In the genomic region with DNA sequence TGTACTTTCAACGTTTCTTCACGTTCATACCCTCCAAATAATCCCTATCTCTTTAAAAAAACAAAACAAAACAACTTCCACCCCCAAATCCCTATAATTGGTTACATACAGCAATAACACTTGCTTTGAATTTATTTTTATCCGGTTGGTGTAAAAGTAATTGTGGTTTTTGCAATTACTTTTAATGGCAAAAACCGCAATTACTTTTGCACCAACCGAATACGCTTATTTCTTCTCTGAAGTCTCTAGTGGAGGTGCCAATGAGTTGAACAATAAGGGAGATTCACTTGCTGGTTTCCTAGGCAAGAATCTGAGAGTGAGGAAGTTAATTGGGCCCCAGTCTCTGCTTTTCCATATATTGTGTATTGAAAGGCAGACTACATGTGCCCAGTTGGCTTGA, we compare ENCODE assay signal across 19 cellular contexts.
A peak's percentile ranks its signal among the peaks of the same experiment; 100 is the strongest.
DNase-seq lines count a peak whose midpoint lies in the region; TF ChIP-seq lines count a peak whose summit lies in the region.
"Had no signal": no experiment of that assay in that cellular context is flagged by ENCODE, and none has a peak within 500 bp of the region (broad histone marks: within the 10 kb centered on the region; RNA-seq: fewer than 3 reads in every experiment).

No MANE protein-coding gene starts in this region.

- H3K4me1 Mint-ChIP-seq in brain (peaks cover 52% of the 10 kb centered on the region), mesothelial cell of epicardium (peaks cover 60% of the 10 kb centered on the region)

- in situ Hi-C loops in brain microvascular endothelial cell (cut with HindIII; ENCODE audit: low pct_ligation_motif_present, low sequenced_read_pairs), result no loop called here

- H3K9me3 Mint-ChIP-seq in brain (peaks cover 0 to 12% (median 5%) of the 10 kb centered on the region in 5 experiments), mesothelial cell of epicardium (peaks cover 4% of the 10 kb centered on the region)
- H3K9me3 Mint-ChIP-seq: CD8-positive, alpha-beta T cell had no signal

- TF ChIP-seq CTCF in cardiac muscle cell (IDR thresholded peaks at IDR 0.05; ENCODE audit: low read depth, low read length), result no peak
- TF ChIP-seq CTCF in left ventricle myocardium inferior (IDR thresholded peaks at IDR 0.05; ENCODE audit: borderline replicate concordance), result no peak
- no peak for TF ChIP-seq CTCF in brain (conservative IDR thresholded peaks at IDR 0.05)
- no peak for TF ChIP-seq CTCF in mesothelial cell of epicardium (IDR thresholded peaks at IDR 0.05; ENCODE audit: unreplicated experiment)
- TF ChIP-seq CTCF in brain microvascular endothelial cell (IDR thresholded peaks at IDR 0.05; ENCODE audit: low read depth, low read length, missing control alignments), result no peak

- H3K27ac Mint-ChIP-seq in brain, result peak overlapping the region in 3 of 5 experiments; percentile 33 to 57 (median 55)
- H3K27ac Mint-ChIP-seq in mesothelial cell of epicardium, result peak overlapping the region; percentile 30
- H3K27ac Mint-ChIP-seq: CD8-positive, alpha-beta T cell had no signal

- intact Hi-C loops in left ventricle myocardium inferior (cut with micrococcal nuclease), result no loop called here

- no peaks in the 10 kb centered on the region for H3K36me3 Mint-ChIP-seq in brain
- no peaks in the 10 kb centered on the region for H3K36me3 Mint-ChIP-seq in mesothelial cell of epicardium
- H3K36me3 Mint-ChIP-seq: CD8-positive, alpha-beta T cell had no signal

- no peaks in the 10 kb centered on the region for H3K36me3 ChIP-seq in cardiac muscle cell
- no peaks in the 10 kb centered on the region for H3K36me3 ChIP-seq in left ventricle myocardium inferior
- no peaks in the 10 kb centered on the region for H3K36me3 ChIP-seq in brain microvascular endothelial cell (replicated peaks)

- H3K27ac ChIP-seq in cardiac muscle cell, result peak overlapping the region; percentile 89
- no peak overlapping the region for H3K27ac ChIP-seq in left ventricle myocardium inferior (replicated peaks)
- no peak overlapping the region for H3K27ac ChIP-seq in brain microvascular endothelial cell
- H3K27ac ChIP-seq: HL-60, RWPE1, SK-N-MC had no signal

- H3K4me1 ChIP-seq in cardiac muscle cell (ENCODE audit: low read depth) (peaks cover 58% of the 10 kb centered on the region), left ventricle myocardium inferior (peaks cover 2% of the 10 kb centered on the region)

- H3K4me3 Mint-ChIP-seq in brain (no peak overlapping the region), mesothelial cell of epicardium (no peak overlapping the region)
- H3K4me3 Mint-ChIP-seq: CD8-positive, alpha-beta T cell; H9 had no signal

- DNase-seq in cardiac muscle cell (ENCODE audit: low read depth in 1 of 2, low spot score in 1 of 2), result no peak
- no peak for DNase-seq in left ventricle myocardium inferior
- DNase-seq in mesothelial cell of epicardium (ENCODE audit: low spot score in 2 of 2, unreplicated experiment in 2 of 2), result no peak
- no peak for DNase-seq in brain microvascular endothelial cell
- DNase-seq in GOT3 (lab: John Stamatoyannopoulos, UW), result no peak
- no peak for DNase-seq in NCI-H146 treated with DMSO at 0.1 percent for 48 hours (lab: John Stamatoyannopoulos, UW; ENCODE audit: unreplicated experiment)
- DNase-seq: AML-193; Calu3; CD8-positive, alpha-beta T cell; DMS153; H9; IMR-90; NCI-H187; NCI-H526; SHP77 treated with DMSO at 0.1 percent for 48 hours had no signal

- H3K9me3 ChIP-seq in cardiac muscle cell (ENCODE audit: low read depth) (no peaks in the 10 kb centered on the region), left ventricle myocardium inferior (replicated peaks) (no peaks in the 10 kb centered on the region)

- H3K27me3 Mint-ChIP-seq in brain (peaks cover 4% of the 10 kb centered on the region), mesothelial cell of epicardium (ENCODE audit: low read depth) (no peaks in the 10 kb centered on the region)

- H3K4me3 ChIP-seq in cardiac muscle cell (no peak overlapping the region), left ventricle myocardium inferior (no peak overlapping the region), brain microvascular endothelial cell (ENCODE audit: low read depth, low read length) (no peak overlapping the region)
- H3K4me3 ChIP-seq: SK-N-MC had no signal

- no peaks in the 10 kb centered on the region for H3K27me3 ChIP-seq in cardiac muscle cell
- H3K27me3 ChIP-seq in left ventricle myocardium inferior (ENCODE audit: low read depth), result no peaks in the 10 kb centered on the region
- H3K27me3 ChIP-seq in brain microvascular endothelial cell (replicated peaks), result no peaks in the 10 kb centered on the region
